Comparison of ENCODE assay signal across 20 cellular contexts in the genomic region with DNA sequence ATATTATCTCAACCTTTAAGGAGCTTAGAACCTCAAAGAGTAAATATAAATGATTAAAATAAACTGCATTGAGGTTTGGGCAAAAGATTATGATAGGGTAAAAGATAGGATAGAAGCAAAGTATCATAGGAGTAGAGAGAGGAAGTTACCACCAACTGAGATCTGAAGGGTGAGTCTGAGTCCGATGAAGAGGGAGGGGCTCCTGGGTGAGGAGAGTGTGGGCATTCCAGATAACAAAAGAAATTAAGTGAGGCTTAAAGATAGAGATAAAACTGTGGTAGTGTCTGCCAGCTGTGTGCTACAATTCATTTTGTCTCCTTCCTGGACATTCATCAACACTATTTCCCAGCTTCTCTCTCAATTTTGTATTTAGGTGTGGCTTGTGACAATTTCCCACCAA.
"Had no signal": no experiment of that assay in that cellular context is flagged by ENCODE, and none has a peak within 500 bp of the region (broad histone marks: within the 10 kb centered on the region; RNA-seq: fewer than 3 reads in every experiment).

No MANE protein-coding gene starts in this region.

- H3K4me1 Mint-ChIP-seq: naive B cell had no signal

- H3K27me3 Mint-ChIP-seq: dendritic cell treated with granulocyte-macrophage colony-stimulating factor and Interleukin-4, amounts not matched to agents 40 ng/mL and 50 ng/mL, for 4 days; effector memory CD8-positive, alpha-beta T cell; naive B cell had no signal

- H3K4me1 ChIP-seq: esophagus squamous epithelium, psoas muscle had no signal

- H3K27me3 ChIP-seq: esophagus squamous epithelium, hepatocyte, neutrophil had no signal

- H3K27ac ChIP-seq: epithelial cell of prostate, esophagus squamous epithelium, hepatocyte, neutrophil, psoas muscle had no signal

- H2AFZ ChIP-seq: hepatocyte had no signal

- H3K4me3 ChIP-seq: esophagus squamous epithelium, hepatocyte, lung, psoas muscle had no signal

- H3K9me3 ChIP-seq: esophagus squamous epithelium, neutrophil, psoas muscle had no signal

- H3K4me2 ChIP-seq: hepatocyte had no signal

- H3K36me3 ChIP-seq: esophagus squamous epithelium, neutrophil had no signal

- H3K79me2 ChIP-seq: hepatocyte had no signal

- DNase-seq: effector memory CD8-positive, alpha-beta T cell; esophagus squamous epithelium; foreskin fibroblast; head of caudate nucleus; left colon; left ventricle myocardium superior; mesenchymal stem cell; naive B cell; nephron progenitor cell; psoas muscle; retina; stimulated activated CD4-positive, alpha-beta T cell treated with anti-CD3 and anti-CD28 coated beads, Interleukin-2, amount 100 ng/mL, for 24 hours; stimulated activated naive CD4-positive, alpha-beta T cell; trophoblast cell had no signal

- H3K9me3 Mint-ChIP-seq: nephron progenitor cell had no signal

- H3K4me3 Mint-ChIP-seq: dendritic cell treated with granulocyte-macrophage colony-stimulating factor and Interleukin-4, amounts not matched to agents 40 ng/mL and 50 ng/mL, for 4 days; effector memory CD8-positive, alpha-beta T cell; naive B cell; nephron progenitor cell had no signal

- H3K36me3 Mint-ChIP-seq: naive B cell had no signal

- ATAC-seq: effector memory CD8-positive, alpha-beta T cell; left colon; left ventricle myocardium superior; psoas muscle; sciatic nerve had no signal

- H3K27ac Mint-ChIP-seq: dendritic cell treated with granulocyte-macrophage colony-stimulating factor and Interleukin-4, amounts not matched to agents 40 ng/mL and 50 ng/mL, for 4 days; effector memory CD8-positive, alpha-beta T cell; naive B cell; nephron progenitor cell had no signal
